In the genomic region with DNA sequence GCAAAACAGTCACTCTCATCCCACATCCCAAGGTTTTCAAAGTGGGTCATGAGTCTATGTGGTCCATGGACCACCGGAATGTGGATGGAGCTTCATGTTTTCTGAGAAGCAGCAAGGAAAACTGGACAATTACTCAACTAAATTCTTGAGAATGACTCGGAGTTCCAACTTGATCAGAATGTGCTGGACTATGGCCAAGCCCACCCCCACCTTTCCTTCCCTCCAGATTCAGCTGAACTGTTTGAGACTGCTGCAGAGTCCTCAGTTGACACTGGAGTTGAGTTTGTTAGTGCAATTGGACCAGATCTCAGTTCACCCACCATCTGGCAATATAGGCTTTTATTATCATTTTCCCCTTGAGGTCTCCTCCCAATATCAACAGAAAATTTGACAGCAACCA, we compare ENCODE assay signal across 20 cellular contexts. TPM values are rescaled to one million over a fixed set of nuclear protein-coding genes. Genes with fewer than 3 reads are reported as not detected.
A peak's percentile ranks its signal among the peaks of the same experiment; 100 is the strongest.
DNase-seq lines count a peak whose midpoint lies in the region; ATAC-seq, FAIRE-seq and TF ChIP-seq lines count a peak whose summit lies in the region.
"Had no signal": no experiment of that assay in that cellular context is flagged by ENCODE, and none has a peak within 500 bp of the region (broad histone marks: within the 10 kb centered on the region; RNA-seq: fewer than 3 reads in every experiment).

No MANE protein-coding gene starts in this region.

- no peaks in the 10 kb centered on the region for H3K79me2 ChIP-seq in astrocyte (ENCODE audit: insufficient read depth, low read length)

- no peak overlapping the region for H3K27ac ChIP-seq in astrocyte (ENCODE audit: low read depth, low read length)
- peak overlapping the region; percentile 27 for H3K27ac ChIP-seq in psoas muscle
- H3K27ac ChIP-seq: lower lobe of right lung had no signal

- H3K4me1 ChIP-seq in astrocyte (ENCODE audit: insufficient read depth, low read length), result peaks cover 4% of the 10 kb centered on the region
- H3K4me1 ChIP-seq in psoas muscle, result peaks cover 46% of the 10 kb centered on the region
- H3K4me1 ChIP-seq: BE2C, lower lobe of right lung had no signal

- H3K4me3 Mint-ChIP-seq in astrocyte (ENCODE audit: unreplicated experiment), result no peak overlapping the region
- H3K4me3 Mint-ChIP-seq: activated naive CD8-positive, alpha-beta T cell treated with anti-CD3 and anti-CD28 coated beads for 36 hours; naive B cell had no signal

- H3K27me3 ChIP-seq in astrocyte (ENCODE audit: insufficient read depth, low read length) (no peaks in the 10 kb centered on the region), psoas muscle (ENCODE audit: insufficient read depth in 3 of 3, low read length in 2 of 3) (no peaks in the 10 kb centered on the region)
- H3K27me3 ChIP-seq: BE2C had no signal

- H4K20me1 ChIP-seq in astrocyte (ENCODE audit: insufficient read depth, low read length), result no peaks in the 10 kb centered on the region

- H3K9me3 ChIP-seq in astrocyte (ENCODE audit: insufficient read depth, low read depth, low read length) (no peaks in the 10 kb centered on the region), psoas muscle (no peaks in the 10 kb centered on the region)
- H3K9me3 ChIP-seq: BE2C, lower lobe of right lung had no signal

- WGBS in psoas muscle, 3 donors, result 50 to 62% (median 53%) methylated on average over 2 of the region's 2 CpGs

- H3K9me3 Mint-ChIP-seq in astrocyte (ENCODE audit: unreplicated experiment), result peaks cover 3% of the 10 kb centered on the region

- peaks cover 8% of the 10 kb centered on the region for H3K27me3 Mint-ChIP-seq in astrocyte (ENCODE audit: low read depth, unreplicated experiment)

- FAIRE-seq in astrocyte (lab: Jason Lieb, UNC), result no peak
- no peak for FAIRE-seq in H54 (lab: Jason Lieb, UNC)
- FAIRE-seq: TTC549 had no signal

- no peak overlapping the region for H3K4me2 ChIP-seq in astrocyte (ENCODE audit: low read length)

- no peak for TF ChIP-seq POLR2A in H54 (IDR thresholded peaks at IDR 0.05; ENCODE audit: low read depth, low read length)

- DNase-seq in ELR (ENCODE audit: low read depth), result peak; percentile 41
- DNase-seq in astrocyte (ENCODE audit: low read depth), result peak; percentile 79
- DNase-seq in glomerular visceral epithelial cell (ENCODE audit: extremely low spot score), result peak; percentile 31
- DNase-seq in psoas muscle, result no peak
- DNase-seq in H54 (ENCODE audit: insufficient read length, low spot score), result no peak
- no peak for DNase-seq in T-helper 2 cell
- DNase-seq: activated CD4-positive, alpha-beta T cell treated with anti-CD3 and anti-CD28 coated beads, Interleukin-2, amount 50 U/mL, for 1 hour; activated naive CD8-positive, alpha-beta T cell treated with anti-CD3 and anti-CD28 coated beads for 36 hours; activated T-cell treated with anti-CD3 and anti-CD28 coated beads, Interleukin-2, amount 50 U/mL, for 1 hour; BE2C; DMS153; lower lobe of right lung; naive B cell; NCI-H1694 treated with DMSO at 0.1 percent for 48 hours; NCI-H524; PC-3; stimulated activated CD4-positive, alpha-beta T cell treated with anti-CD3 and anti-CD28 coated beads, Interleukin-15, amount 100 ng/mL, for 24 hours had no signal

- H3K36me3 Mint-ChIP-seq in astrocyte (ENCODE audit: low read depth, unreplicated experiment), result peaks cover 2% of the 10 kb centered on the region
- H3K36me3 Mint-ChIP-seq: activated naive CD8-positive, alpha-beta T cell treated with anti-CD3 and anti-CD28 coated beads for 36 hours; naive B cell had no signal

- H3K4me3 ChIP-seq in astrocyte (ENCODE audit: insufficient read depth, low read depth, low read length) (no peak overlapping the region), psoas muscle (no peak overlapping the region)
- H3K4me3 ChIP-seq: lower lobe of right lung had no signal

- H3K9ac ChIP-seq in astrocyte (ENCODE audit: low read length), result no peak overlapping the region

- no peak overlapping the region for H2AFZ ChIP-seq in astrocyte (ENCODE audit: low read depth, low read length)

- intact Hi-C loops in psoas muscle (cut with DNase I), result no loop called here

- peak overlapping the region; percentile 16 for H3K27ac Mint-ChIP-seq in astrocyte (ENCODE audit: unreplicated experiment)
- H3K27ac Mint-ChIP-seq: activated naive CD8-positive, alpha-beta T cell treated with anti-CD3 and anti-CD28 coated beads for 36 hours; naive B cell had no signal

- no peaks in the 10 kb centered on the region for H3K36me3 ChIP-seq in astrocyte (ENCODE audit: insufficient read depth, low read length)
- no peaks in the 10 kb centered on the region for H3K36me3 ChIP-seq in psoas muscle (ENCODE audit: insufficient read depth in 1 of 2, low read depth in 1 of 2)
- H3K36me3 ChIP-seq: BE2C, lower lobe of right lung had no signal

- ATAC-seq in psoas muscle, result no peak
- no peak for ATAC-seq in esophagus mucosa
- no peak for ATAC-seq in GM21723 (IDR thresholded peaks at IDR 0.05; ENCODE audit: unreplicated experiment)
- ATAC-seq: lower lobe of right lung, PC-3 had no signal

- peaks cover 15% of the 10 kb centered on the region for H3K4me1 Mint-ChIP-seq in astrocyte (ENCODE audit: low read depth, unreplicated experiment)
- H3K4me1 Mint-ChIP-seq: activated naive CD8-positive, alpha-beta T cell treated with anti-CD3 and anti-CD28 coated beads for 36 hours; naive B cell had no signal

- TF ChIP-seq CTCF in astrocyte (IDR thresholded peaks at IDR 0.05; ENCODE audit: insufficient read depth, low read depth, low read length), result no peak
- no peak for TF ChIP-seq CTCF in psoas muscle (IDR thresholded peaks at IDR 0.05)

RNA-seq across cellular contexts. Expression of gene COL4A4, which starts 9.0 kb away (rescaled TPM):
- total RNA-seq in astrocyte, result 0.36 and 0.62 TPM in 2 replicates
- total RNA-seq in psoas muscle, result 10 to 100 TPM in 2 of 4 donors, 1 to 10 TPM in 2; 4.6 to 16.0 (median 10.3) TPM
- polyA plus RNA-seq in psoas muscle, result 1 to 10 TPM; 1.7 to 2.3 (median 2.0) TPM
- 0.24 TPM for total RNA-seq in esophagus mucosa
- total RNA-seq: activated naive CD8-positive, alpha-beta T cell treated with anti-CD3 and anti-CD28 coated beads for 36 hours had no signal

RNA-seq across cellular contexts. Expression of gene COL4A3, which starts 9.4 kb away (rescaled TPM):
- total RNA-seq in astrocyte, result 0.02 TPM in 1 of 2 replicates, not detected in the other
- 10 to 100 TPM in 2 of 4 donors, 1 to 10 TPM in 2; 5.5 to 29.4 (median 14.9) TPM for total RNA-seq in psoas muscle
- polyA plus RNA-seq in psoas muscle, result 1 to 10 TPM; 3.1 to 5.6 (median 3.8) TPM
- 0.76 TPM for total RNA-seq in esophagus mucosa
- total RNA-seq: activated naive CD8-positive, alpha-beta T cell treated with anti-CD3 and anti-CD28 coated beads for 36 hours had no signal

Comparison
In these comparisons a context has a peak if more than half of its experiments do, and no peak if none do; other contexts are left out.
1. DNase-seq: peak in ELR (single experiment), astrocyte (single experiment) and glomerular visceral epithelial cell (single experiment); none in psoas muscle (0 of 2), H54 (single experiment) and T-helper 2 cell (0 of 5).